ENCODE assay signal across 8 cellular contexts in the genomic region with DNA sequence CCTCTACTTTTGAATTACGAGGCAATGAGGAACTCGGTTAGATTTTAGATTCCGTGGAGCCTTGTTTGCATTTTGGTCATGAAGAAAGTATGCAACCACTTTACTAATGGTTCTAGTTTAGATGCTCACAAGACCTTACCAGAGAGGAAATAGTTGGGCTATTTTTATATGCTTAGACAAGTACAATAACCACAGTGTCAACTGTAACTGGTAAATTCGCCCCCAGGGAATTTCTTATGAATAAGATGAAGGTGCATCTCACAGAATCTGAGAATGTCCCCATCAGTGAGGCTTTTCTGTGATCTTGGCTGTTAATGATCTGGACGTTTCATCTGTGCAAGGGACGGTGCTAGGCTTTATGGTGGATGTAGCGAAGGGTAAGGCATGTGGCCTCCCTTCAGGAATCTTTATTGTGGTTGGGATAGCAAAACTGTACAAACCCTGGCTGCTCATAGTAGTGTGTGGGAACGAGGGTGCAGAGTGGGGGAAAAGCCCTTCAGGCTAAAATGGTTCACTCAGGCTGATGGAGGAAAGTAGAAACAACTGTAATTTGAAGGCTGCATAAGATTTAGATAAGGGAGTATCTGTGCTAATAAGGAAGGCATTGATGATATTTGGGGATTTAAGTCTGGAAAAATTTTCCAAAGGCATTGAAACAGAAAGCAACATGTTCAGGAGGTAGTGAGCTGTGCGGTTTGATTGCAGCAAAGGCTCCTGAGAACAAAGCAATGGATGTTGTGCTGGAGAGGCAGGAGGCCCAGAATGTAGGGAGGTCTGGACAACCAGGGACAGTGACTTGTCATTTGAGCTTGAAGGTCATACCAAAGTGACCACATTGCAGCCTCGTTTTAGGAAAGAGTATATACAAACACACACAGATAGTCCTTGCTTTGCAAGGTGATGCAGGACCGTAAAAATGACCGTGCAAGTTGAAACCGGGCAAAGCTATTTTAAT. TPM values are rescaled to one million over a fixed set of nuclear protein-coding genes. Genes with fewer than 3 reads are reported as not detected.
DNase-seq lines count a peak whose midpoint lies in the region; ATAC-seq and TF ChIP-seq lines count a peak whose summit lies in the region.

No MANE protein-coding gene starts in this region.

- no peak overlapping the region for H2AFZ ChIP-seq in GM23248

- in situ Hi-C loops in GM23248 (cut with MboI) (no loop called here), astrocyte of the cerebellum (cut with HindIII; ENCODE audit: low sequenced_read_pairs) (no loop called here)

- peaks cover 21% of the 10 kb centered on the region for H3K36me3 Mint-ChIP-seq in nephron (ENCODE audit: low read depth)

- H3K9me3 ChIP-seq in GM23248 (ENCODE audit: low read depth) = no peaks in the 10 kb centered on the region

- H3K9me3 Mint-ChIP-seq in nephron = no peaks in the 10 kb centered on the region

- H3K79me2 ChIP-seq in GM23248 (ENCODE audit: insufficient read depth) = peaks cover 81% of the 10 kb centered on the region

- DNase-seq in GM23248 = peak; percentile 84
- peak; percentile 32 for DNase-seq in KG1 (lab: John Stamatoyannopoulos, UW)
- peak; percentile 73 for DNase-seq in astrocyte of the cerebellum (ENCODE audit: low read depth)
- DNase-seq in HEK293T (ENCODE audit: extremely low spot score) = no peak
- DNase-seq in NCI-H446 (lab: John Stamatoyannopoulos, UW) = no peak
- no peak for DNase-seq in HuH-7.5 (ENCODE audit: low spot score)

- peaks cover 27% of the 10 kb centered on the region for H3F3A ChIP-seq in GM23248 (ENCODE audit: insufficient read depth)

- no peaks in the 10 kb centered on the region for H3K27me3 Mint-ChIP-seq in nephron (ENCODE audit: low read depth)

- peaks cover 15% of the 10 kb centered on the region for H3K4me1 Mint-ChIP-seq in nephron

- H3K9ac ChIP-seq in GM23248 = peak overlapping the region; percentile 21; the same call in 1 of the 2 replicates

- H3K27me3 ChIP-seq in GM23248 (replicated peaks; ENCODE audit: insufficient read depth) = no peaks in the 10 kb centered on the region

- no peak for TF ChIP-seq CTCF in astrocyte of the cerebellum (IDR thresholded peaks at IDR 0.05; ENCODE audit: low read depth, low read length, missing control alignments)
- TF ChIP-seq CTCF in nephron (IDR thresholded peaks at IDR 0.05; ENCODE audit: unreplicated experiment in 3 of 3) = no peak

- no peaks in the 10 kb centered on the region for H3K9me2 ChIP-seq in GM23248 (ENCODE audit: insufficient read depth)

- peak overlapping the region; percentile 53 for H3K27ac ChIP-seq in GM23248

- CTCF ChIA-PET in HEK293T (lab: Yijun Ruan, JAX) = no interaction called here

- H3K36me3 ChIP-seq in GM23248 (ENCODE audit: low read depth) = no peaks in the 10 kb centered on the region

- peak overlapping the region in 2 of 3 experiments; percentile 8 to 77 for H3K27ac Mint-ChIP-seq in nephron

- POLR2A ChIA-PET in HEK293T (lab: Yijun Ruan, JAX) = no interaction called here

- peak overlapping the region; percentile 76 for H3K4me2 ChIP-seq in GM23248 (ENCODE audit: unreplicated experiment)

- no peak overlapping the region for H3K4me3 Mint-ChIP-seq in nephron

- 59% methylated on average over 13 of the region's 13 CpGs for WGBS in GM23248 (ENCODE audit: low coverage in 1 of 2, low lambda C conversion rate in 2 of 2, missing lambda C conversion rate in 2 of 2), 2 experiments

- ATAC-seq in GM18498 (IDR thresholded peaks at IDR 0.05; ENCODE audit: unreplicated experiment) = peak; percentile 85

- H3K4me3 ChIP-seq in GM23248 = peak overlapping the region; percentile 22; the same call in 1 of the 2 replicates
- no peak overlapping the region for H3K4me3 ChIP-seq in astrocyte of the cerebellum (ENCODE audit: low read depth, low read length)

- peaks cover 31% of the 10 kb centered on the region; the same call in 1 of the 2 replicates for H4K20me1 ChIP-seq in GM23248 (ENCODE audit: insufficient read depth)

- H3K4me1 ChIP-seq in GM23248 (ENCODE audit: insufficient read depth) = peaks cover 26% of the 10 kb centered on the region

TF ChIP-seq in HEK293T, 16 proteins besides CTCF, POLR2A, EP300 and RAD21:
- TF ChIP-seq FOXK2 (IDR thresholded peaks at IDR 0.05) (no peak), CTBP1 (IDR thresholded peaks at IDR 0.05; ENCODE audit: borderline replicate concordance) (no peak), SP1 (IDR thresholded peaks at IDR 0.05) (no peak), BHLHE40 (IDR thresholded peaks at IDR 0.05; ENCODE audit: borderline replicate concordance) (no peak), HDGF (IDR thresholded peaks at IDR 0.05; ENCODE audit: borderline replicate concordance) (no peak), ZNF384 (IDR thresholded peaks at IDR 0.05) (no peak), FOXA1 (IDR thresholded peaks at IDR 0.05) (no peak), PKNOX1 (IDR thresholded peaks at IDR 0.05) (no peak), LEF1 (IDR thresholded peaks at IDR 0.05; ENCODE audit: borderline replicate concordance) (no peak), ELF4 (IDR thresholded peaks at IDR 0.05) (no peak), TARDBP (IDR thresholded peaks at IDR 0.05) (no peak), ARNT (IDR thresholded peaks at IDR 0.05) (no peak), NFRKB (IDR thresholded peaks at IDR 0.05) (no peak), SUZ12 (IDR thresholded peaks at IDR 0.05) (no peak), FOXM1 (IDR thresholded peaks at IDR 0.05; ENCODE audit: borderline replicate concordance) (no peak), L3MBTL2 (conservative IDR thresholded peaks at IDR 0.05) (no peak)
TF ChIP-seq in HEK293T: peak in this region for 0.

RNA-seq across cellular contexts. Expression of gene UBAC2, which starts 28.4 kb away (rescaled TPM):
- total RNA-seq in GM23248 (2014; rRNA removed; shearing (Covaris generic)) = 44.8 and 66.1 TPM in 2 replicates
- polyA plus RNA-seq in GM23248 (2016; fragmentation: Nextera tagmentation; extraction: Ambion mirVana) = 95.9 and 96.5 TPM in 2 replicates

RNA-seq across cellular contexts. Expression of gene GPR18, which starts 29.2 kb away (rescaled TPM):
- total RNA-seq in GM23248 (2014; rRNA removed; shearing (Covaris generic)) = not detected in 2 replicates
- polyA plus RNA-seq in GM23248 (2016; fragmentation: Nextera tagmentation; extraction: Ambion mirVana) = 0.22 and 0.46 TPM in 2 replicates

Comparison
In these comparisons a context has a peak if more than half of its experiments do, and no peak if none do; other contexts are left out.
1. DNase-seq: peak in GM23248 (single experiment), KG1 (single experiment) and astrocyte of the cerebellum (single experiment); none in HEK293T (single experiment), NCI-H446 (0 of 2) and HuH-7.5 (single experiment).